Comparison of ENCODE assay signal across 1 cellular context in the genomic region with DNA sequence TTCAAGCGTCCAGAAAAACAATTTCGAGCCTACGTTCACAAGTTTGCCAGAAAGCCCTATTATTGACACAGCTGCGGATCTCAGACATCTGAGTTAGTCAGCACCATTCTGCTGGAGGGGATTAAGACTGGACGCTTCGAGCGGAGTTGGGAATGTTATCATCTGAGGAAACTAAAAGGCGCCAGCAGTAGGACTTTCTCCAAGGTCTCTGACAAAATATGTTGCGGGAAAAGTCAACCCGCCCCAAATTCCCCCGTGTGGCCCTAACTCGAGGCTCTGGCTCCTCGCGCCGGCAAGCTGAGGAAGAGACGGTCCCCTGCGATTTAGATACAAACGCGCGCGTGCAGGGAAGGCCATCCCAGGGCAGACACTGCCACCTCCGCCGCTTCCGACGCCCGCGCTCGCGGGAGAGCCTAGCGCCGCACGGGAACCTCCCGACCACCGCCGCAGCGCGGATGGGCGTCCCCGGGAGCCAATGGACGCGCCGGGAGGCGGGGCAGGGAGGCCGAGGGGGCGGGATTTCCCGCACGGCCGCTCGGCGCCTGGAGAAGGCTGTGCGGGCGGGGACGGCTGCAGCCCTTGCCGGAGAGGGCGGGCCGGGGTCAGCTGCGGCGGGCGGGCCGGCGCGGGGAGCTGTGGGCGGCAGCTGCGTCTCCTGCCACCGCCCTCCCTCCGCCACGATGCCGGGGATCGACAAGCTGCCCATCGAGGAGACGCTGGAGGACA.
TF ChIP-seq lines count a peak whose summit lies in the region.

A gene with protein sequence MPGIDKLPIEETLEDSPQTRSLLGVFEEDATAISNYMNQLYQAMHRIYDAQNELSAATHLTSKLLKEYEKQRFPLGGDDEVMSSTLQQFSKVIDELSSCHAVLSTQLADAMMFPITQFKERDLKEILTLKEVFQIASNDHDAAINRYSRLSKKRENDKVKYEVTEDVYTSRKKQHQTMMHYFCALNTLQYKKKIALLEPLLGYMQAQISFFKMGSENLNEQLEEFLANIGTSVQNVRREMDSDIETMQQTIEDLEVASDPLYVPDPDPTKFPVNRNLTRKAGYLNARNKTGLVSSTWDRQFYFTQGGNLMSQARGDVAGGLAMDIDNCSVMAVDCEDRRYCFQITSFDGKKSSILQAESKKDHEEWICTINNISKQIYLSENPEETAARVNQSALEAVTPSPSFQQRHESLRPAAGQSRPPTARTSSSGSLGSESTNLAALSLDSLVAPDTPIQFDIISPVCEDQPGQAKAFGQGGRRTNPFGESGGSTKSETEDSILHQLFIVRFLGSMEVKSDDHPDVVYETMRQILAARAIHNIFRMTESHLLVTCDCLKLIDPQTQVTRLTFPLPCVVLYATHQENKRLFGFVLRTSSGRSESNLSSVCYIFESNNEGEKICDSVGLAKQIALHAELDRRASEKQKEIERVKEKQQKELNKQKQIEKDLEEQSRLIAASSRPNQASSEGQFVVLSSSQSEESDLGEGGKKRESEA (plus strand): TSS at position 526 of the 726 bp plus-strand sequence. CDS start 155 bp downstream, at position 681.

TF ChIP-seq in WTC11, 78 proteins besides CTCF, POLR2A, EP300 and RAD21 (continued from another document):
- TF ChIP-seq, protein P1, sequence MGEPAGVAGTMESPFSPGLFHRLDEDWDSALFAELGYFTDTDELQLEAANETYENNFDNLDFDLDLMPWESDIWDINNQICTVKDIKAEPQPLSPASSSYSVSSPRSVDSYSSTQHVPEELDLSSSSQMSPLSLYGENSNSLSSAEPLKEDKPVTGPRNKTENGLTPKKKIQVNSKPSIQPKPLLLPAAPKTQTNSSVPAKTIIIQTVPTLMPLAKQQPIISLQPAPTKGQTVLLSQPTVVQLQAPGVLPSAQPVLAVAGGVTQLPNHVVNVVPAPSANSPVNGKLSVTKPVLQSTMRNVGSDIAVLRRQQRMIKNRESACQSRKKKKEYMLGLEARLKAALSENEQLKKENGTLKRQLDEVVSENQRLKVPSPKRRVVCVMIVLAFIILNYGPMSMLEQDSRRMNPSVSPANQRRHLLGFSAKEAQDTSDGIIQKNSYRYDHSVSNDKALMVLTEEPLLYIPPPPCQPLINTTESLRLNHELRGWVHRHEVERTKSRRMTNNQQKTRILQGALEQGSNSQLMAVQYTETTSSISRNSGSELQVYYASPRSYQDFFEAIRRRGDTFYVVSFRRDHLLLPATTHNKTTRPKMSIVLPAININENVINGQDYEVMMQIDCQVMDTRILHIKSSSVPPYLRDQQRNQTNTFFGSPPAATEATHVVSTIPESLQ (CRISPR knock-in tag; IDR thresholded peaks at IDR 0.05): no peak
- TF ChIP-seq FOXK1 (CRISPR knock-in tag; IDR thresholded peaks at IDR 0.05) (0 out of 2 replicates have a peak, but pooled peaks have one; percentile 65), ZNF416 (CRISPR knock-in tag; IDR thresholded peaks at IDR 0.05) (no peak), ZNF138 (CRISPR knock-in tag; conservative IDR thresholded peaks at IDR 0.05) (peak; percentile 90), CREM (CRISPR knock-in tag; IDR thresholded peaks at IDR 0.05) (peak; percentile 69), TEAD1 (CRISPR knock-in tag; IDR thresholded peaks at IDR 0.05) (no peak), TP53 (CRISPR knock-in tag; IDR thresholded peaks at IDR 0.05) (peak; percentile 82; the same call in 1 of the 2 replicates), ATF1 (CRISPR knock-in tag; IDR thresholded peaks at IDR 0.05) (no peak), FOXP1 (CRISPR knock-in tag; IDR thresholded peaks at IDR 0.05; ENCODE audit: borderline replicate concordance) (peak; percentile 73; the same call in 1 of the 2 replicates), TCF7 (CRISPR knock-in tag; IDR thresholded peaks at IDR 0.05; ENCODE audit: low read depth) (no peak), CBFB (CRISPR knock-in tag; IDR thresholded peaks at IDR 0.05; ENCODE audit: low read depth) (peak; percentile 59; the same call in 1 of the 2 replicates)
- TF ChIP-seq, protein P2, sequence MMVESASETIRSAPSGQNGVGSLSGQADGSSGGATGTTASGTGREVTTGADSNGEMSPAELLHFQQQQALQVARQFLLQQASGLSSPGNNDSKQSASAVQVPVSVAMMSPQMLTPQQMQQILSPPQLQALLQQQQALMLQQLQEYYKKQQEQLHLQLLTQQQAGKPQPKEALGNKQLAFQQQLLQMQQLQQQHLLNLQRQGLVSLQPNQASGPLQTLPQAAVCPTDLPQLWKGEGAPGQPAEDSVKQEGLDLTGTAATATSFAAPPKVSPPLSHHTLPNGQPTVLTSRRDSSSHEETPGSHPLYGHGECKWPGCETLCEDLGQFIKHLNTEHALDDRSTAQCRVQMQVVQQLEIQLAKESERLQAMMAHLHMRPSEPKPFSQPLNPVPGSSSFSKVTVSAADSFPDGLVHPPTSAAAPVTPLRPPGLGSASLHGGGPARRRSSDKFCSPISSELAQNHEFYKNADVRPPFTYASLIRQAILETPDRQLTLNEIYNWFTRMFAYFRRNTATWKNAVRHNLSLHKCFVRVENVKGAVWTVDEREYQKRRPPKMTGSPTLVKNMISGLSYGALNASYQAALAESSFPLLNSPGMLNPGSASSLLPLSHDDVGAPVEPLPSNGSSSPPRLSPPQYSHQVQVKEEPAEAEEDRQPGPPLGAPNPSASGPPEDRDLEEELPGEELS (CRISPR knock-in tag; IDR thresholded peaks at IDR 0.05): peak; percentile 22
- TF ChIP-seq, protein P3, sequence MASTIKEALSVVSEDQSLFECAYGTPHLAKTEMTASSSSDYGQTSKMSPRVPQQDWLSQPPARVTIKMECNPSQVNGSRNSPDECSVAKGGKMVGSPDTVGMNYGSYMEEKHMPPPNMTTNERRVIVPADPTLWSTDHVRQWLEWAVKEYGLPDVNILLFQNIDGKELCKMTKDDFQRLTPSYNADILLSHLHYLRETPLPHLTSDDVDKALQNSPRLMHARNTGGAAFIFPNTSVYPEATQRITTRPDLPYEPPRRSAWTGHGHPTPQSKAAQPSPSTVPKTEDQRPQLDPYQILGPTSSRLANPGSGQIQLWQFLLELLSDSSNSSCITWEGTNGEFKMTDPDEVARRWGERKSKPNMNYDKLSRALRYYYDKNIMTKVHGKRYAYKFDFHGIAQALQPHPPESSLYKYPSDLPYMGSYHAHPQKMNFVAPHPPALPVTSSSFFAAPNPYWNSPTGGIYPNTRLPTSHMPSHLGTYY (CRISPR knock-in tag; IDR thresholded peaks at IDR 0.05): no peak
- TF ChIP-seq, protein P4, sequence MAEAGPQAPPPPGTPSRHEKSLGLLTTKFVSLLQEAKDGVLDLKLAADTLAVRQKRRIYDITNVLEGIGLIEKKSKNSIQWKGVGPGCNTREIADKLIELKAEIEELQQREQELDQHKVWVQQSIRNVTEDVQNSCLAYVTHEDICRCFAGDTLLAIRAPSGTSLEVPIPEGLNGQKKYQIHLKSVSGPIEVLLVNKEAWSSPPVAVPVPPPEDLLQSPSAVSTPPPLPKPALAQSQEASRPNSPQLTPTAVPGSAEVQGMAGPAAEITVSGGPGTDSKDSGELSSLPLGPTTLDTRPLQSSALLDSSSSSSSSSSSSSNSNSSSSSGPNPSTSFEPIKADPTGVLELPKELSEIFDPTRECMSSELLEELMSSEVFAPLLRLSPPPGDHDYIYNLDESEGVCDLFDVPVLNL (CRISPR knock-in tag; IDR thresholded peaks at IDR 0.05; ENCODE audit: borderline replicate concordance, low read depth): peak; percentile 58; the same call in 1 of the 2 replicates
- TF ChIP-seq, protein P5, sequence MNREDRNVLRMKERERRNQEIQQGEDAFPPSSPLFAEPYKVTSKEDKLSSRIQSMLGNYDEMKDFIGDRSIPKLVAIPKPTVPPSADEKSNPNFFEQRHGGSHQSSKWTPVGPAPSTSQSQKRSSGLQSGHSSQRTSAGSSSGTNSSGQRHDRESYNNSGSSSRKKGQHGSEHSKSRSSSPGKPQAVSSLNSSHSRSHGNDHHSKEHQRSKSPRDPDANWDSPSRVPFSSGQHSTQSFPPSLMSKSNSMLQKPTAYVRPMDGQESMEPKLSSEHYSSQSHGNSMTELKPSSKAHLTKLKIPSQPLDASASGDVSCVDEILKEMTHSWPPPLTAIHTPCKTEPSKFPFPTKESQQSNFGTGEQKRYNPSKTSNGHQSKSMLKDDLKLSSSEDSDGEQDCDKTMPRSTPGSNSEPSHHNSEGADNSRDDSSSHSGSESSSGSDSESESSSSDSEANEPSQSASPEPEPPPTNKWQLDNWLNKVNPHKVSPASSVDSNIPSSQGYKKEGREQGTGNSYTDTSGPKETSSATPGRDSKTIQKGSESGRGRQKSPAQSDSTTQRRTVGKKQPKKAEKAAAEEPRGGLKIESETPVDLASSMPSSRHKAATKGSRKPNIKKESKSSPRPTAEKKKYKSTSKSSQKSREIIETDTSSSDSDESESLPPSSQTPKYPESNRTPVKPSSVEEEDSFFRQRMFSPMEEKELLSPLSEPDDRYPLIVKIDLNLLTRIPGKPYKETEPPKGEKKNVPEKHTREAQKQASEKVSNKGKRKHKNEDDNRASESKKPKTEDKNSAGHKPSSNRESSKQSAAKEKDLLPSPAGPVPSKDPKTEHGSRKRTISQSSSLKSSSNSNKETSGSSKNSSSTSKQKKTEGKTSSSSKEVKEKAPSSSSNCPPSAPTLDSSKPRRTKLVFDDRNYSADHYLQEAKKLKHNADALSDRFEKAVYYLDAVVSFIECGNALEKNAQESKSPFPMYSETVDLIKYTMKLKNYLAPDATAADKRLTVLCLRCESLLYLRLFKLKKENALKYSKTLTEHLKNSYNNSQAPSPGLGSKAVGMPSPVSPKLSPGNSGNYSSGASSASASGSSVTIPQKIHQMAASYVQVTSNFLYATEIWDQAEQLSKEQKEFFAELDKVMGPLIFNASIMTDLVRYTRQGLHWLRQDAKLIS (CRISPR knock-in tag; IDR thresholded peaks at IDR 0.05; ENCODE audit: borderline replicate concordance): peak; percentile 70; the same call in 1 of the 2 replicates
- TF ChIP-seq, protein P6, sequence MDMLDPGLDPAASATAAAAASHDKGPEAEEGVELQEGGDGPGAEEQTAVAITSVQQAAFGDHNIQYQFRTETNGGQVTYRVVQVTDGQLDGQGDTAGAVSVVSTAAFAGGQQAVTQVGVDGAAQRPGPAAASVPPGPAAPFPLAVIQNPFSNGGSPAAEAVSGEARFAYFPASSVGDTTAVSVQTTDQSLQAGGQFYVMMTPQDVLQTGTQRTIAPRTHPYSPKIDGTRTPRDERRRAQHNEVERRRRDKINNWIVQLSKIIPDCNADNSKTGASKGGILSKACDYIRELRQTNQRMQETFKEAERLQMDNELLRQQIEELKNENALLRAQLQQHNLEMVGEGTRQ (CRISPR knock-in tag; IDR thresholded peaks at IDR 0.05): peak; percentile 44
- TF ChIP-seq, protein P7, sequence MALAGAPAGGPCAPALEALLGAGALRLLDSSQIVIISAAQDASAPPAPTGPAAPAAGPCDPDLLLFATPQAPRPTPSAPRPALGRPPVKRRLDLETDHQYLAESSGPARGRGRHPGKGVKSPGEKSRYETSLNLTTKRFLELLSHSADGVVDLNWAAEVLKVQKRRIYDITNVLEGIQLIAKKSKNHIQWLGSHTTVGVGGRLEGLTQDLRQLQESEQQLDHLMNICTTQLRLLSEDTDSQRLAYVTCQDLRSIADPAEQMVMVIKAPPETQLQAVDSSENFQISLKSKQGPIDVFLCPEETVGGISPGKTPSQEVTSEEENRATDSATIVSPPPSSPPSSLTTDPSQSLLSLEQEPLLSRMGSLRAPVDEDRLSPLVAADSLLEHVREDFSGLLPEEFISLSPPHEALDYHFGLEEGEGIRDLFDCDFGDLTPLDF (CRISPR knock-in tag; IDR thresholded peaks at IDR 0.05): no peak
